In the genomic region with DNA sequence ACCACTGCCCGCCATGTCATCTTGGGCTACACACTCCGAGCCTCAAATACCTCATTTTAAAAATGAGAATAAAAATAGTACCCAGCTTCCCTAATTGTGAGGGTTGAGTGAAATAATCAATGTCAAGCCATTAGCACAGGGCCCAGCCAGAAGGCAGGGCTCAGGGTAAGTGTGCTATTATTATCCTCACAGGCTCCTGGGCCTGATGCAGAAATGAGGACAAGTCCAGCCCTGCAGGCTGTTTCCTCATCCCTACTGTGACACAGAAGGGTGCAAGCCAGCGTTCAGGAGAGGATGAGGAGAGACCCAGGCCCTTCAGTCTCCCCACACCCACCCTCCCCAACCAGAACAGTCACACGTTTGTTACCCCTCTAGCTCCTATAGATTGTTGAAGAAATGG, we compare ENCODE assay signal across 32 cellular contexts. TPM values are rescaled to one million over a fixed set of nuclear protein-coding genes. Genes with fewer than 3 reads are reported as not detected.
"Had no signal": no experiment of that assay in that cellular context is flagged by ENCODE, and none has a peak within 500 bp of the region (broad histone marks: within the 10 kb centered on the region; RNA-seq: fewer than 3 reads in every experiment).

No MANE protein-coding gene starts in this region.

- H3K4me3 Mint-ChIP-seq: activated CD8-positive, alpha-beta T cell treated with anti-CD3 and anti-CD28 coated beads for 36 hours; activated naive CD4-positive, alpha-beta T cell treated with anti-CD3 and anti-CD28 coated beads for 36 hours; activated T-cell treated with anti-CD3 and anti-CD28 coated beads, Interleukin-2, amount 50 U/mL, for 72 hours had no signal

- FAIRE-seq: astrocyte had no signal

- H3K4me1 ChIP-seq: breast epithelium had no signal

- H3K36me3 ChIP-seq: breast epithelium, SJCRH30 had no signal

- ATAC-seq: activated CD8-positive, alpha-beta T cell treated with anti-CD3 and anti-CD28 coated beads for 36 hours; activated naive CD4-positive, alpha-beta T cell treated with anti-CD3 and anti-CD28 coated beads, Interleukin-2, amount 50 U/mL, for 72 hours; activated T-cell treated with anti-CD3 and anti-CD28 coated beads, Interleukin-2, amount 50 U/mL, for 72 hours; body of pancreas; PC-3 had no signal

- DNase-seq: activated CD4-positive, alpha-beta T cell treated with anti-CD3 and anti-CD28 coated beads for 1 hour; activated CD4-positive, alpha-beta T cell treated with anti-CD3 and anti-CD28 coated beads for 48 hours; activated CD4-positive, CD25-positive, alpha-beta regulatory T cell; activated CD8-positive, alpha-beta T cell treated with anti-CD3 and anti-CD28 coated beads for 36 hours; activated gamma-delta T cell; activated naive CD4-positive, alpha-beta T cell treated with anti-CD3 and anti-CD28 coated beads for 36 hours; activated T-cell treated with anti-CD3 and anti-CD28 coated beads, Interleukin-2, amount 50 U/mL, for 1 hour; activated T-cell treated with anti-CD3 and anti-CD28 coated beads, Interleukin-2, amount 50 U/mL, for 72 hours; adrenal gland; body of pancreas; Karpas-422; KBM-7; NCI-H1105; NCI-H1417 treated with DMSO at 0.1 percent for 48 hours; NCI-H187 treated with DMSO at 0.1 percent for 48 hours; NCI-H2081 treated with DMSO at 0.1 percent for 48 hours; NCI-H226; NCI-H446 treated with DMSO at 0.1 percent for 48 hours; NCI-H524 treated with DMSO at 0.1 percent for 48 hours; PC-3; Peyer's patch; RPMI8226; SHP77; SJCRH30; T1000; WERI-Rb-1 had no signal

- H3K27me3 ChIP-seq: SJCRH30 had no signal

- H3K36me3 Mint-ChIP-seq: activated naive CD4-positive, alpha-beta T cell treated with anti-CD3 and anti-CD28 coated beads, Interleukin-2, amount 50 U/mL, for 72 hours had no signal

- H3K9me3 ChIP-seq: adrenal gland, body of pancreas, breast epithelium, Peyer's patch, SJCRH30 had no signal

- H3K27ac Mint-ChIP-seq: activated CD8-positive, alpha-beta T cell treated with anti-CD3 and anti-CD28 coated beads for 36 hours; activated naive CD4-positive, alpha-beta T cell treated with anti-CD3 and anti-CD28 coated beads for 36 hours; activated naive CD4-positive, alpha-beta T cell treated with anti-CD3 and anti-CD28 coated beads, Interleukin-2, amount 50 U/mL, for 72 hours; activated T-cell treated with anti-CD3 and anti-CD28 coated beads, Interleukin-2, amount 50 U/mL, for 72 hours; activated T-helper 2 cell treated with anti-CD3 and anti-CD28 coated beads, Interferon-gamma antibody, Interleukin-2, Interleukin-4, amounts not matched to agents 10 μg/mL and 5 μg/mL and 100 μg/mL, durations not matched to agents 14 hours and 24 hours and 36 hours had no signal

- H3K27ac ChIP-seq: adrenal gland, body of pancreas, breast epithelium, Peyer's patch, SJCRH30, SK-N-MC, WERI-Rb-1 had no signal

- H3K9me3 Mint-ChIP-seq: activated CD8-positive, alpha-beta T cell treated with anti-CD3 and anti-CD28 coated beads for 36 hours; activated naive CD4-positive, alpha-beta T cell treated with anti-CD3 and anti-CD28 coated beads for 36 hours; activated naive CD4-positive, alpha-beta T cell treated with anti-CD3 and anti-CD28 coated beads, Interleukin-2, amount 50 U/mL, for 72 hours; activated T-cell treated with anti-CD3 and anti-CD28 coated beads, Interleukin-2, amount 50 U/mL, for 72 hours; activated T-helper 2 cell treated with anti-CD3 and anti-CD28 coated beads, Interferon-gamma antibody, Interleukin-2, Interleukin-4, amounts not matched to agents 10 μg/mL and 5 μg/mL and 100 μg/mL, durations not matched to agents 14 hours and 24 hours and 36 hours; IgD-negative memory B cell had no signal

- H3K4me3 ChIP-seq: adrenal gland, body of pancreas, breast epithelium, Peyer's patch, SJCRH30, SK-N-MC had no signal

RNA-seq across cellular contexts. Expression of gene DLK2, which starts 4.0 kb away (rescaled TPM):
- total RNA-seq: body of pancreas, Peyer's patch had no signal
- polyA plus RNA-seq: IgD-negative memory B cell had no signal

RNA-seq across cellular contexts. Expression of gene LRRC73, which starts 58.8 kb away (rescaled TPM):
- total RNA-seq: body of pancreas had no signal
- polyA plus RNA-seq: IgD-negative memory B cell had no signal
